In genomic region chr14:23028800-23029199, GRCh38 we compare ENCODE assay signal across 13 cellular contexts. TPM values are rescaled to one million over a fixed set of nuclear protein-coding genes. Genes with fewer than 3 reads are reported as not detected.
DNase-seq lines count a peak whose midpoint lies in the region; ATAC-seq and TF ChIP-seq lines count a peak whose summit lies in the region.
"Had no signal": no experiment of that assay in that cellular context is flagged by ENCODE, and none has a peak within 500 bp of the region (broad histone marks: within the 10 kb centered on the region; RNA-seq: fewer than 3 reads in every experiment).

No MANE protein-coding gene starts in this region.

- ATAC-seq in stimulated activated naive B cell treated with anti-CD40 and anti-IgM and Interleukin-4, amounts not matched to agents 10 μg/mL and 1 μg/mL and 100 μg/mL, for 72 hours (replicated peaks), result no peak
- ATAC-seq: GM23338, heart left ventricle, left lung had no signal

- no peak overlapping the region for H3K4me3 Mint-ChIP-seq in activated CD4-positive, alpha-beta T cell treated with anti-CD3 and anti-CD28 coated beads, Interleukin-2, amount 10 ng/mL, durations not matched to agents 7 days and 5 days
- H3K4me3 Mint-ChIP-seq in stimulated activated naive B cell treated with anti-CD40 and anti-IgM and Interleukin-4, amounts not matched to agents 10 μg/mL and 1 μg/mL and 100 μg/mL, for 72 hours, result no peak overlapping the region
- H3K4me3 Mint-ChIP-seq: activated B cell treated with CpG ODN at 0.5 μM for 24 hours, GM23338 had no signal

- no peak for TF ChIP-seq CTCF in fibroblast of pulmonary artery (IDR thresholded peaks at IDR 0.05; ENCODE audit: low read length, missing control alignments)

- DNase-seq in HT1080 (ENCODE audit: low read depth), result peak; percentile 29
- no peak for DNase-seq in activated CD4-positive, alpha-beta T cell treated with anti-CD3 and anti-CD28 coated beads, Interleukin-2, amount 10 ng/mL, durations not matched to agents 7 days and 5 days
- DNase-seq in fibroblast of pulmonary artery (ENCODE audit: low read depth), result peak; percentile 18
- DNase-seq in activated CD4-positive, CD25-positive, alpha-beta regulatory T cell treated with anti-CD3 and anti-CD28 coated beads, Interleukin-2, amount 50 U/mL, for 72 hours, result no peak
- DNase-seq in stimulated activated naive B cell treated with anti-CD40 and anti-IgM and Interleukin-4, amounts not matched to agents 10 μg/mL and 1 μg/mL and 100 μg/mL, for 72 hours, result no peak
- DNase-seq: activated B cell treated with CpG ODN at 0.5 μM for 24 hours, heart left ventricle, left lung, NCI-H1417 treated with DMSO at 0.1 percent for 48 hours, NCI-H526 treated with DMSO at 0.1 percent for 48 hours, SIG-M5 had no signal

- peak overlapping the region; percentile 73 for H3K27ac Mint-ChIP-seq in activated CD4-positive, alpha-beta T cell treated with anti-CD3 and anti-CD28 coated beads, Interleukin-2, amount 10 ng/mL, durations not matched to agents 7 days and 5 days
- H3K27ac Mint-ChIP-seq in stimulated activated naive B cell treated with anti-CD40 and anti-IgM and Interleukin-4, amounts not matched to agents 10 μg/mL and 1 μg/mL and 100 μg/mL, for 72 hours, result no peak overlapping the region
- H3K27ac Mint-ChIP-seq: activated B cell treated with CpG ODN at 0.5 μM for 24 hours, GM23338 had no signal

- H3K27me3 Mint-ChIP-seq in activated CD4-positive, alpha-beta T cell treated with anti-CD3 and anti-CD28 coated beads, Interleukin-2, amount 10 ng/mL, durations not matched to agents 7 days and 5 days, result no peaks in the 10 kb centered on the region
- H3K27me3 Mint-ChIP-seq in stimulated activated naive B cell treated with anti-CD40 and anti-IgM and Interleukin-4, amounts not matched to agents 10 μg/mL and 1 μg/mL and 100 μg/mL, for 72 hours, result no peaks in the 10 kb centered on the region
- H3K27me3 Mint-ChIP-seq: activated B cell treated with CpG ODN at 0.5 μM for 24 hours had no signal

- peaks cover 54% of the 10 kb centered on the region for H3K4me1 Mint-ChIP-seq in activated CD4-positive, alpha-beta T cell treated with anti-CD3 and anti-CD28 coated beads, Interleukin-2, amount 10 ng/mL, durations not matched to agents 7 days and 5 days
- peaks cover 34 to 58% of the 10 kb centered on the region in 2 donors for H3K4me1 Mint-ChIP-seq in stimulated activated naive B cell treated with anti-CD40 and anti-IgM and Interleukin-4, amounts not matched to agents 10 μg/mL and 1 μg/mL and 100 μg/mL, for 72 hours

- no peak overlapping the region for H3K4me3 ChIP-seq in fibroblast of pulmonary artery (replicated peaks; ENCODE audit: low read depth, low read length)
- H3K4me3 ChIP-seq: GM23338, heart left ventricle, left lung, smooth muscle cell had no signal

- H3K9me3 Mint-ChIP-seq in activated CD4-positive, alpha-beta T cell treated with anti-CD3 and anti-CD28 coated beads, Interleukin-2, amount 10 ng/mL, durations not matched to agents 7 days and 5 days, result no peaks in the 10 kb centered on the region
- no peaks in the 10 kb centered on the region for H3K9me3 Mint-ChIP-seq in stimulated activated naive B cell treated with anti-CD40 and anti-IgM and Interleukin-4, amounts not matched to agents 10 μg/mL and 1 μg/mL and 100 μg/mL, for 72 hours
- H3K9me3 Mint-ChIP-seq: activated B cell treated with CpG ODN at 0.5 μM for 24 hours, GM23338 had no signal

- POLR2A ChIA-PET in activated CD4-positive, alpha-beta T cell treated with anti-CD3 and anti-CD28 coated beads, Interleukin-2, amount 10 ng/mL, durations not matched to agents 7 days and 5 days (lab: Charles Lee), result no interaction called here

- CTCF ChIA-PET in activated CD4-positive, alpha-beta T cell treated with anti-CD3 and anti-CD28 coated beads, Interleukin-2, amount 10 ng/mL, durations not matched to agents 7 days and 5 days (lab: Charles Lee), result interaction anchor here (0.8 to 4.8 kb wide), 6 partner anchors 12 to 42 kb away, joined by 3 to 18 read pairs (median 6); no protein-coding TSS in a partner anchor

- H3K36me3 Mint-ChIP-seq in activated CD4-positive, alpha-beta T cell treated with anti-CD3 and anti-CD28 coated beads, Interleukin-2, amount 10 ng/mL, durations not matched to agents 7 days and 5 days (ENCODE audit: low read depth), result peaks cover 56% of the 10 kb centered on the region
- peaks cover 54 to 62% of the 10 kb centered on the region in 2 donors for H3K36me3 Mint-ChIP-seq in stimulated activated naive B cell treated with anti-CD40 and anti-IgM and Interleukin-4, amounts not matched to agents 10 μg/mL and 1 μg/mL and 100 μg/mL, for 72 hours

RNA-seq across cellular contexts. Expression of gene PSMB5, which starts 5.9 kb away (rescaled TPM):
- 335 and 366 TPM in 2 replicates for total RNA-seq in HT1080 (2014; rRNA removed; shearing (Covaris generic))
- polyA plus RNA-seq in HT1080 (2015; cell fraction: cytosol; rRNA removed), result 247 and 318 TPM in 2 replicates
- 201 and 216 TPM in 2 replicates for polyA plus RNA-seq in HT1080 (2015; cell fraction: nucleus; rRNA removed)
- 10 to 100 TPM; 60.4 to 60.7 TPM for total RNA-seq in activated CD4-positive, alpha-beta T cell treated with anti-CD3 and anti-CD28 coated beads, Interleukin-2, amount 10 ng/mL, durations not matched to agents 7 days and 5 days

RNA-seq across cellular contexts. Expression of gene PSMB11, which starts 13.2 kb away (rescaled TPM):
- total RNA-seq in HT1080 (2014; rRNA removed; shearing (Covaris generic)), result 0.10 TPM in 1 of 2 replicates, not detected in the other
- not detected in 2 replicates for polyA plus RNA-seq in HT1080 (2015; cell fraction: cytosol; rRNA removed)
- not detected in 2 replicates for polyA plus RNA-seq in HT1080 (2015; cell fraction: nucleus; rRNA removed)
- under 1 TPM in 1 of 2 experiments, not detected in 1; 0.21 TPM for total RNA-seq in activated CD4-positive, alpha-beta T cell treated with anti-CD3 and anti-CD28 coated beads, Interleukin-2, amount 10 ng/mL, durations not matched to agents 7 days and 5 days
- total RNA-seq: activated B cell treated with CpG ODN at 0.5 μM for 24 hours, heart left ventricle, left lung, smooth muscle cell had no signal
- polyA plus RNA-seq: GM23338, heart left ventricle, smooth muscle cell had no signal

RNA-seq across cellular contexts. Expression of gene C14orf93, which starts 18.9 kb away (rescaled TPM):
- total RNA-seq in HT1080 (2014; rRNA removed; shearing (Covaris generic)), result 4.6 and 7.4 TPM in 2 replicates
- polyA plus RNA-seq in HT1080 (2015; cell fraction: cytosol; rRNA removed), result 8.8 and 10.7 TPM in 2 replicates
- polyA plus RNA-seq in HT1080 (2015; cell fraction: nucleus; rRNA removed), result 6.9 and 11.2 TPM in 2 replicates
- 10 to 100 TPM in 1 of 2 experiments, 1 to 10 TPM in 1; 9.4 to 11.1 TPM for total RNA-seq in activated CD4-positive, alpha-beta T cell treated with anti-CD3 and anti-CD28 coated beads, Interleukin-2, amount 10 ng/mL, durations not matched to agents 7 days and 5 days

RNA-seq across cellular contexts. Expression of gene CDH24, which starts 28.5 kb away (rescaled TPM):
- total RNA-seq in HT1080 (2014; rRNA removed; shearing (Covaris generic)), result 15.3 and 18.2 TPM in 2 replicates
- polyA plus RNA-seq in HT1080 (2015; cell fraction: cytosol; rRNA removed), result 14.5 and 15.4 TPM in 2 replicates
- polyA plus RNA-seq in HT1080 (2015; cell fraction: nucleus; rRNA removed), result 63.9 and 67.3 TPM in 2 replicates
- 1 to 10 TPM; 2.9 to 3.0 TPM for total RNA-seq in activated CD4-positive, alpha-beta T cell treated with anti-CD3 and anti-CD28 coated beads, Interleukin-2, amount 10 ng/mL, durations not matched to agents 7 days and 5 days

RNA-seq across cellular contexts. Expression of gene AJUBA, which starts 46.4 kb away (rescaled TPM):
- total RNA-seq in HT1080 (2014; rRNA removed; shearing (Covaris generic)), result 89.2 and 89.8 TPM in 2 replicates
- 55.1 and 58.6 TPM in 2 replicates for polyA plus RNA-seq in HT1080 (2015; cell fraction: cytosol; rRNA removed)
- 92.6 and 98.4 TPM in 2 replicates for polyA plus RNA-seq in HT1080 (2015; cell fraction: nucleus; rRNA removed)
- total RNA-seq in activated CD4-positive, alpha-beta T cell treated with anti-CD3 and anti-CD28 coated beads, Interleukin-2, amount 10 ng/mL, durations not matched to agents 7 days and 5 days, result 1 to 10 TPM; 1.3 to 1.4 TPM

Comparison
In these comparisons a context has a peak if more than half of its experiments do, and no peak if none do; other contexts are left out.
1. DNase-seq: peak in HT1080 (single experiment) and fibroblast of pulmonary artery (single experiment); none in activated CD4-positive, alpha-beta T cell treated with anti-CD3 and anti-CD28 coated beads, Interleukin-2, amount 10 ng/mL, durations not matched to agents 7 days and 5 days (single experiment), activated CD4-positive, CD25-positive, alpha-beta regulatory T cell treated with anti-CD3 and anti-CD28 coated beads, Interleukin-2, amount 50 U/mL, for 72 hours (single experiment) and stimulated activated naive B cell treated with anti-CD40 and anti-IgM and Interleukin-4, amounts not matched to agents 10 μg/mL and 1 μg/mL and 100 μg/mL, for 72 hours (single experiment).